ENCODE assay signal across 16 cellular contexts in the genomic region with DNA sequence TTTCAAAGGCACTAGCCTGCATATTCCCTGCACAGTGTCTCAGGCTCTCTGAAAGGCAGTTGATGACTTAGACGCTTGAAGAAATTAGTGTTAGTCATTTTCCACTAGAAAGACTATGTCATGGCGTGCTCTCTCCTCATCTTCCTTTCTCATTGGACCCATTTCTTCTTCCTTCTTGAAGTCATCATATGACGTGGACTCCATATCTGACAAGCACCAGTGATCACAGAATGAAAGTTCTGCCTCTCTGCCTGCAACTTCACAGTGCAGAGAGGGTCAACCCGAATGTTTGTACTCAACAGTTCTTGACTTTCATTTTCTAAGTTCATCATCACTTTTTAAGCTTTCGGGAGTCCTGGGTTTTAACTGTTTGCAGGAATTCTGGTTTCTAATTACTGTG.
DNase-seq lines count a peak whose midpoint lies in the region; ATAC-seq, FAIRE-seq and TF ChIP-seq lines count a peak whose summit lies in the region.
"Had no signal": no experiment of that assay in that cellular context is flagged by ENCODE, and none has a peak within 500 bp of the region (broad histone marks: within the 10 kb centered on the region; RNA-seq: fewer than 3 reads in every experiment).

No MANE protein-coding gene starts in this region.

- H3K4me1 Mint-ChIP-seq in activated T-helper 1 cell treated with anti-CD3 and anti-CD28 coated beads, Interleukin-12 subunit alpha, Interleukin-12 subunit beta, Interleukin-2, Interleukin-4 antibody, amounts not matched to agents 30 ng/mL and 10 ng/mL and 1 ng/mL, durations not matched to agents 14 hours and 24 hours and 36 hours (ENCODE audit: low read depth): peaks cover 22% of the 10 kb centered on the region
- H3K4me1 Mint-ChIP-seq: CD4-positive, alpha-beta memory T cell; neural crest cell had no signal

- intact Hi-C loops in activated T-helper 1 cell treated with anti-CD3 and anti-CD28 coated beads, Interleukin-12 subunit alpha, Interleukin-12 subunit beta, Interleukin-2, Interleukin-4 antibody, amounts not matched to agents 30 ng/mL and 10 ng/mL and 1 ng/mL, durations not matched to agents 14 hours and 24 hours and 36 hours (cut with micrococcal nuclease): loop anchor here (2.0 kb wide), 1 partner anchor 63 kb away; no protein-coding TSS in a partner anchor

- no peak overlapping the region for H3K4me3 Mint-ChIP-seq in activated T-helper 1 cell treated with anti-CD3 and anti-CD28 coated beads, Interleukin-12 subunit alpha, Interleukin-12 subunit beta, Interleukin-2, Interleukin-4 antibody, amounts not matched to agents 30 ng/mL and 10 ng/mL and 1 ng/mL, durations not matched to agents 14 hours and 24 hours and 36 hours
- H3K4me3 Mint-ChIP-seq: activated naive CD8-positive, alpha-beta T cell treated with anti-CD3 and anti-CD28 coated beads, Interleukin-2, amount 50 U/mL, for 24 hours; CD4-positive, alpha-beta memory T cell; dendritic cell treated with granulocyte-macrophage colony-stimulating factor and Interleukin-4, amounts not matched to agents 40 ng/mL and 50 ng/mL, for 4 days; neural crest cell had no signal

- peak; percentile 5 for FAIRE-seq in GM12892 (lab: Jason Lieb, UNC)
- FAIRE-seq: frontal cortex had no signal

- ATAC-seq in GM19328 (IDR thresholded peaks at IDR 0.05; ENCODE audit: unreplicated experiment) (peak; percentile 56), HG02981 (IDR thresholded peaks at IDR 0.05; ENCODE audit: unreplicated experiment) (peak; percentile 44)
- ATAC-seq: activated naive CD8-positive, alpha-beta T cell treated with anti-CD3 and anti-CD28 coated beads, Interleukin-2, amount 50 U/mL, for 24 hours had no signal

- no peaks in the 10 kb centered on the region for H3K36me3 Mint-ChIP-seq in activated T-helper 1 cell treated with anti-CD3 and anti-CD28 coated beads, Interleukin-12 subunit alpha, Interleukin-12 subunit beta, Interleukin-2, Interleukin-4 antibody, amounts not matched to agents 30 ng/mL and 10 ng/mL and 1 ng/mL, durations not matched to agents 14 hours and 24 hours and 36 hours (ENCODE audit: low read depth)
- H3K36me3 Mint-ChIP-seq: CD4-positive, alpha-beta memory T cell had no signal

- H3K27me3 Mint-ChIP-seq in activated T-helper 1 cell treated with anti-CD3 and anti-CD28 coated beads, Interleukin-12 subunit alpha, Interleukin-12 subunit beta, Interleukin-2, Interleukin-4 antibody, amounts not matched to agents 30 ng/mL and 10 ng/mL and 1 ng/mL, durations not matched to agents 14 hours and 24 hours and 36 hours (ENCODE audit: insufficient read depth): peaks cover 4% of the 10 kb centered on the region

- DNase-seq in GM12892 (ENCODE audit: insufficient read length): no peak
- DNase-seq in activated T-helper 1 cell treated with anti-CD3 and anti-CD28 coated beads, Interleukin-12 subunit alpha, Interleukin-12 subunit beta, Interleukin-2, Interleukin-4 antibody, amounts not matched to agents 30 ng/mL and 10 ng/mL and 1 ng/mL, durations not matched to agents 14 hours and 24 hours and 36 hours (ENCODE audit: low spot score): no peak
- no peak for DNase-seq in NCI-H2029 (lab: John Stamatoyannopoulos, UW)
- no peak for DNase-seq in stimulated activated CD4-positive, alpha-beta T cell treated with anti-CD3 and anti-CD28 coated beads, Interleukin-4, amount 100 ng/mL, for 1 hour
- DNase-seq in NCI-H82 (lab: John Stamatoyannopoulos, UW): no peak
- DNase-seq in NCI-H2107 (lab: John Stamatoyannopoulos, UW): no peak
- DNase-seq: activated CD4-positive, alpha-beta T cell treated with anti-CD3 and anti-CD28 coated beads, Interleukin-2, amount 50 U/mL, for 4 hours; activated naive CD8-positive, alpha-beta T cell treated with anti-CD3 and anti-CD28 coated beads, Interleukin-2, amount 50 U/mL, for 24 hours; CD4-positive, alpha-beta memory T cell; NCI-H526 treated with DMSO at 0.1 percent for 48 hours; SK-N-SH had no signal

- H3K27ac Mint-ChIP-seq in activated T-helper 1 cell treated with anti-CD3 and anti-CD28 coated beads, Interleukin-12 subunit alpha, Interleukin-12 subunit beta, Interleukin-2, Interleukin-4 antibody, amounts not matched to agents 30 ng/mL and 10 ng/mL and 1 ng/mL, durations not matched to agents 14 hours and 24 hours and 36 hours: peak overlapping the region; percentile 84
- H3K27ac Mint-ChIP-seq: CD4-positive, alpha-beta memory T cell; dendritic cell treated with granulocyte-macrophage colony-stimulating factor and Interleukin-4, amounts not matched to agents 40 ng/mL and 50 ng/mL, for 4 days had no signal

- no peak for TF ChIP-seq POLR2A in GM12892 (IDR thresholded peaks at IDR 0.05; ENCODE audit: low read depth, low read length)

- no peaks in the 10 kb centered on the region for H3K9me3 Mint-ChIP-seq in activated T-helper 1 cell treated with anti-CD3 and anti-CD28 coated beads, Interleukin-12 subunit alpha, Interleukin-12 subunit beta, Interleukin-2, Interleukin-4 antibody, amounts not matched to agents 30 ng/mL and 10 ng/mL and 1 ng/mL, durations not matched to agents 14 hours and 24 hours and 36 hours
- H3K9me3 Mint-ChIP-seq: activated naive CD8-positive, alpha-beta T cell treated with anti-CD3 and anti-CD28 coated beads, Interleukin-2, amount 50 U/mL, for 24 hours; dendritic cell treated with granulocyte-macrophage colony-stimulating factor and Interleukin-4, amounts not matched to agents 40 ng/mL and 50 ng/mL, for 4 days; neural crest cell had no signal
